In the genomic region with DNA sequence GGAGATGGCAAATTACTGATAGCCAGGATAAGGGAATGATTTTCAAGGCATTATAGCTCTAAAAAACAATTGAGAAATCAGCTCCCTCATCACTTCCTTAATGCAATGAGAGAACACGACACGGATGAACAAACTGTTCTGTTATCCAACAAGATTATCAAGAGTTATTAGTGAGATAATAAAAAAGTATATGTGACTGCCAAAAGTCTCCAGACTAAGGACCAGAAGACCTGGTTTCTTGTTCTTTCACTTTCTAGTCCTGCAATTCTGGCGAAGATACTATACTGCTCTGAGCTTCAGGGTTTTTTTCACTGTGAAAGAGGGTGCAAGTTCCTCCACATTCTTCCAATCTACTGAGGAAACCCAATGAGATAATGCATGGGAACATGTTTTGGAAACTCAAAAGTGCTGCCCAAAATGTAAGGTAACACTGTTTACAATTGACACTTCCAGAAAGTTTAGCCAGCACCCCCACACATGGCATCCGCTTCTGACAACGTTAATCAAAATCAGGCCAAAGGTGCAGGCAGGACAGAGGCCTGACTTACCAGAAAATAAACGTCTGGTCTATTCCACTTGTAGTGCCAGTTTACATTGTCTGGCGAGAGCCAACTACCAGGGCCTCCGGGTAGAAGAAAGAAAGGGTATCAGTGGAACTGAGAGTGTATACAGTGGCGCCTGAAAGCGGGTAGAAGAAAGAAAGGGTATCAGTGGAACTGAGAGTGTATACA, we compare ENCODE assay signal across 8 cellular contexts. TPM values are rescaled to one million over a fixed set of nuclear protein-coding genes. Genes with fewer than 3 reads are reported as not detected.
A peak's percentile ranks its signal among the peaks of the same experiment; 100 is the strongest.
DNase-seq lines count a peak whose midpoint lies in the region; ATAC-seq and TF ChIP-seq lines count a peak whose summit lies in the region.

No MANE protein-coding gene starts in this region.

- no TSS peak for BruUV-seq in A673 (replicated peaks; lab: Mats Ljungman, UMichigan)

- no peaks in the 10 kb centered on the region for H3K36me3 ChIP-seq in A673 (ENCODE audit: insufficient read depth, low read length, poor library complexity, severe bottlenecking)

- H3K4me3 ChIP-seq in GM12864 (ENCODE audit: low read depth, low read length) (peak overlapping the region; percentile 61), A673 (ENCODE audit: low read depth, low read length, poor library complexity, severe bottlenecking) (no peak overlapping the region)

- POLR2A ChIA-PET in A673 (lab: Charles Lee; ENCODE audit: low non-redundant PET), result no interaction called here

- H3K9me3 ChIP-seq in A673 (ENCODE audit: low read depth, low read length, poor library complexity, severe bottlenecking), result no peaks in the 10 kb centered on the region

- TF ChIP-seq POLR2A in erythroblast (IDR thresholded peaks at IDR 0.05; ENCODE audit: low read length), result no peak

- H3K27ac ChIP-seq in A673 (ENCODE audit: low read depth, low read length, poor library complexity, severe bottlenecking), result no peak overlapping the region

- DNase-seq in GM12864 (ENCODE audit: low read depth), result no peak
- peak; percentile 11 for DNase-seq in RPMI8226
- peak; percentile 28 to 36 for DNase-seq in erythroblast (lab: John Stamatoyannopoulos, UW)
- DNase-seq in putamen (ENCODE audit: low spot score), result peak; percentile 7
- DNase-seq in mucosa of gallbladder (ENCODE audit: low spot score), result no peak
- DNase-seq in A673 (ENCODE audit: low spot score), result no peak
- DNase-seq in dedifferentiated amniotic fluid mesenchymal stem cell (ENCODE audit: extremely low spot score), result no peak

- intact Hi-C loops in A673 (cut with micrococcal nuclease; ENCODE audit: unreplicated experiment), result no loop called here

- no peaks in the 10 kb centered on the region for H3K4me1 ChIP-seq in A673 (ENCODE audit: insufficient read depth, low read length, poor library complexity, severe bottlenecking)

- CTCF ChIA-PET in A673 (lab: Charles Lee), result no interaction called here

- no peak for ATAC-seq in HG03095 (IDR thresholded peaks at IDR 0.05; ENCODE audit: unreplicated experiment)

- no peak for TF ChIP-seq CTCF in GM12864 (IDR thresholded peaks at IDR 0.05; ENCODE audit: low read depth, low read length, missing control alignments)
- TF ChIP-seq CTCF in A673 (conservative IDR thresholded peaks at IDR 0.05; ENCODE audit: low read depth, low read length), result no peak

- no peaks in the 10 kb centered on the region for H3K27me3 ChIP-seq in A673 (replicated peaks; ENCODE audit: insufficient read depth, low read depth, low read length, poor library complexity)

RNA-seq across cellular contexts. Expression of a gene that starts 35.6 kb away (rescaled TPM):
- total RNA-seq in mucosa of gallbladder (80.6 TPM), A673 (2021) (4.0 and 4.9 TPM in 2 replicates)

Comparison
In these comparisons a context has a peak if more than half of its experiments do, and no peak if none do; other contexts are left out.
1. DNase-seq: peak in RPMI8226 (single experiment), erythroblast (2 of 2) and putamen (single experiment); none in GM12864 (single experiment), mucosa of gallbladder (single experiment), A673 (single experiment) and dedifferentiated amniotic fluid mesenchymal stem cell (single experiment).
2. RNA of a gene that starts 35.6 kb away (total RNA-seq): 80.6 TPM in mucosa of gallbladder (single experiment); 4.0 to 4.9 TPM in A673; every median in the first group is over 10 times any median in the second.